ENCODE assay signal across 13 cellular contexts in the genomic region with DNA sequence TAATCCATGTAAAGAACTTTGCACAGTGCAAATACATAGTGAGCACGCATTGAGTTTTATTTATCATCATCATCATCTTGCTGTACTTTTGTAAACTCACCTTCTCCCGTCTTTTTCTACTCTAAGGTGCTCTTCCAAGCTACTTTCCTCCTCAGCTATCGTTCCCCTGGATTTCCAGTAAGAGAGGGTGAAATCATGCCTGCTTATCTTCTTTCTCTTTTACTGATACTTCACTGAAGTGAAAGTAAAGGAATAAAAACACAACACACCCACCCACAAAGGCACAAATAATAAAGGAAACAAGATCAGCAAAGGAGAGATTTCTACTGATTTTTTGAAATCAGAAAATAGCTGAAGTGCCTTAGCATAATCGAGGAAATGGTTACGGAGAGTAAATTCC.
DNase-seq lines count a peak whose midpoint lies in the region; ATAC-seq and TF ChIP-seq lines count a peak whose summit lies in the region.
"Had no signal": no experiment of that assay in that cellular context is flagged by ENCODE, and none has a peak within 500 bp of the region (broad histone marks: within the 10 kb centered on the region; RNA-seq: fewer than 3 reads in every experiment).

No MANE protein-coding gene starts in this region.

- TF ChIP-seq CTCF in hepatocyte (IDR thresholded peaks at IDR 0.05; ENCODE audit: poor library complexity) (no peak), smooth muscle cell (IDR thresholded peaks at IDR 0.05; ENCODE audit: borderline replicate concordance, insufficient read depth, poor library complexity, severe bottlenecking) (no peak)

- H3K9me2 ChIP-seq in GM23248 (ENCODE audit: insufficient read depth), result peaks cover 6% of the 10 kb centered on the region; the same call in 1 of the 2 replicates
- H3K9me2 ChIP-seq in hepatocyte (replicated peaks; ENCODE audit: insufficient read depth), result no peaks in the 10 kb centered on the region

- H3K27me3 ChIP-seq in GM23248 (replicated peaks; ENCODE audit: insufficient read depth) (no peaks in the 10 kb centered on the region), hepatocyte (no peaks in the 10 kb centered on the region), smooth muscle cell (ENCODE audit: low read depth) (no peaks in the 10 kb centered on the region)

- DNase-seq in GM23248, result no peak
- no peak for DNase-seq in T-helper 17 cell
- no peak for DNase-seq in hepatocyte (ENCODE audit: low spot score)
- no peak for DNase-seq in smooth muscle cell (lab: John Stamatoyannopoulos, UW; ENCODE audit: unreplicated experiment)
- no peak for DNase-seq in nucleus accumbens (lab: John Stamatoyannopoulos, UW)
- no peak for DNase-seq in NCI-H2029 treated with DMSO at 0.1 percent for 48 hours (lab: John Stamatoyannopoulos, UW)
- DNase-seq: activated B cell treated with CpG ODN at 0.5 μM for 24 hours; activated T-cell treated with anti-CD3 and anti-CD28 coated beads, Interleukin-2, amount 50 U/mL, for 48 hours; NCI-H1930; substantia nigra had no signal

- in situ Hi-C loops in GM23248 (cut with MboI), result no loop called here

- peaks cover 15% of the 10 kb centered on the region; the same call in 1 of the 2 replicates for H3K4me1 ChIP-seq in GM23248 (ENCODE audit: insufficient read depth)
- peaks cover 25% of the 10 kb centered on the region for H3K4me1 ChIP-seq in hepatocyte (ENCODE audit: insufficient read depth)
- H3K4me1 ChIP-seq in smooth muscle cell (ENCODE audit: low read depth), result no peaks in the 10 kb centered on the region

- H3K27ac ChIP-seq in GM23248 (no peak overlapping the region), hepatocyte (peak overlapping the region; percentile 80), smooth muscle cell (ENCODE audit: low read depth) (no peak overlapping the region)

- no peaks in the 10 kb centered on the region for H4K20me1 ChIP-seq in GM23248 (ENCODE audit: insufficient read depth)
- no peaks in the 10 kb centered on the region for H4K20me1 ChIP-seq in hepatocyte (ENCODE audit: insufficient read depth, poor library complexity, severe bottlenecking)
- H4K20me1 ChIP-seq in smooth muscle cell (ENCODE audit: low read depth), result no peaks in the 10 kb centered on the region

- H3K36me3 ChIP-seq in GM23248 (ENCODE audit: low read depth) (no peaks in the 10 kb centered on the region), hepatocyte (replicated peaks; ENCODE audit: insufficient read depth, low read depth) (no peaks in the 10 kb centered on the region), smooth muscle cell (ENCODE audit: low read depth) (no peaks in the 10 kb centered on the region)

- peak overlapping the region; percentile 72 for H3K27ac Mint-ChIP-seq in T-helper 17 cell
- H3K27ac Mint-ChIP-seq: activated B cell treated with CpG ODN at 0.5 μM for 24 hours, memory B cell had no signal

- peaks cover 23% of the 10 kb centered on the region for H3K4me1 Mint-ChIP-seq in T-helper 17 cell
- H3K4me1 Mint-ChIP-seq: activated B cell treated with CpG ODN at 0.5 μM for 24 hours, memory B cell had no signal

- H3K4me3 Mint-ChIP-seq in T-helper 17 cell, result peak overlapping the region; percentile 75
- H3K4me3 Mint-ChIP-seq: activated B cell treated with CpG ODN at 0.5 μM for 24 hours, memory B cell had no signal

- H3K36me3 Mint-ChIP-seq in T-helper 17 cell (ENCODE audit: low read depth), result no peaks in the 10 kb centered on the region
- H3K36me3 Mint-ChIP-seq: brain, memory B cell had no signal

- WGBS in GM23248 (ENCODE audit: low coverage in 1 of 2, low lambda C conversion rate in 2 of 2, missing lambda C conversion rate in 2 of 2), 2 experiments, result 87 to 89% methylated on average over 5 of the region's 5 CpGs
- WGBS in hepatocyte (ENCODE audit: low lambda C conversion rate, missing lambda C conversion rate), result 64% methylated on average over 5 of the region's 5 CpGs
- WGBS in smooth muscle cell (ENCODE audit: low lambda C conversion rate), result 79% methylated on average over 5 of the region's 5 CpGs

- H2AFZ ChIP-seq in GM23248 (0 out of 2 replicates have a peak overlapping the region, but pooled peaks have one; percentile 22), hepatocyte (no peak overlapping the region), smooth muscle cell (ENCODE audit: low read depth) (no peak overlapping the region)

- ATAC-seq in T-helper 17 cell (no peak), GM18498 (IDR thresholded peaks at IDR 0.05; ENCODE audit: unreplicated experiment) (no peak)

- H3K27me3 Mint-ChIP-seq in T-helper 17 cell, result no peaks in the 10 kb centered on the region
- H3K27me3 Mint-ChIP-seq: activated B cell treated with CpG ODN at 0.5 μM for 24 hours, brain, memory B cell had no signal

- H3K9ac ChIP-seq in GM23248 (no peak overlapping the region), smooth muscle cell (ENCODE audit: low read depth) (no peak overlapping the region)

- no peaks in the 10 kb centered on the region for H3K9me3 ChIP-seq in GM23248 (ENCODE audit: low read depth)
- no peaks in the 10 kb centered on the region for H3K9me3 ChIP-seq in T-helper 17 cell (ENCODE audit: control insufficient read depth, low read length, poor library complexity, severe bottlenecking)
- H3K9me3 ChIP-seq in hepatocyte (ENCODE audit: low read depth), result no peaks in the 10 kb centered on the region
- H3K9me3 ChIP-seq in smooth muscle cell (replicated peaks; ENCODE audit: low read depth), result no peaks in the 10 kb centered on the region

- H3K4me2 ChIP-seq in GM23248 (ENCODE audit: unreplicated experiment) (no peak overlapping the region), hepatocyte (peak overlapping the region; percentile 64), smooth muscle cell (peak overlapping the region; percentile 69)

- H3F3A ChIP-seq in GM23248 (ENCODE audit: insufficient read depth) (no peaks in the 10 kb centered on the region), smooth muscle cell (ENCODE audit: low read depth) (peaks cover 3% of the 10 kb centered on the region)

- no peak overlapping the region for H3K4me3 ChIP-seq in GM23248
- peak overlapping the region; percentile 22 for H3K4me3 ChIP-seq in hepatocyte
- peak overlapping the region; percentile 33 for H3K4me3 ChIP-seq in smooth muscle cell

- H3K79me2 ChIP-seq in GM23248 (ENCODE audit: insufficient read depth) (no peaks in the 10 kb centered on the region), hepatocyte (no peaks in the 10 kb centered on the region), smooth muscle cell (ENCODE audit: low read depth) (no peaks in the 10 kb centered on the region)
